19 cellular contexts compared by ENCODE assay signal in the genomic region with DNA sequence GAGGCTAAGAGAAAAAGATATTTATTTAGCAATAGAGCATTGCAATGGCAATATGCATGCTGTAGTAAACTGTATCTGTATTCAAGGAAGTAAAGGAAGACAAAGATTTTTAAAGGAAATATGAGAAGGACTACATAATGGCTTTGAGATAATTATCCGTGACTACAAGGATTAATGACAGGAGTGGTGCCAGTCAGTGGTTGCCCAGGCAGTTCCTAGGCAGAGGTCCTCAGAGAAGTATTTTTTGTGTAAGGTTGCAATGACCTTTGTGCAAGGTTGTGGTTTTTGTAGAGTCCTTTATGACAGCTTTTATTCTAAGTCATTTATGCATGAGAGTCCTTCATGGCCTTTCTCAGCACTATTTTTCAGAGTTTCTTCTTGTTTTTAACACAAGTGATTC.
A peak's percentile ranks its signal among the peaks of the same experiment; 100 is the strongest.
DNase-seq lines count a peak whose midpoint lies in the region; FAIRE-seq and TF ChIP-seq lines count a peak whose summit lies in the region.
"Had no signal": no experiment of that assay in that cellular context is flagged by ENCODE, and none has a peak within 500 bp of the region (broad histone marks: within the 10 kb centered on the region; RNA-seq: fewer than 3 reads in every experiment).

No MANE protein-coding gene starts in this region.

- intact Hi-C loops in A673 (cut with micrococcal nuclease; ENCODE audit: unreplicated experiment) = no loop called here

- no peak overlapping the region for H3K4me3 ChIP-seq in A673 (ENCODE audit: low read depth, low read length, poor library complexity, severe bottlenecking)
- H3K4me3 ChIP-seq: BLaER1 treated with 17β-estradiol and CSF1 and Interleukin-3, amounts not matched to agents 10 nM and 100 nM; GM23338 had no signal

- no peaks in the 10 kb centered on the region for H3K4me1 ChIP-seq in A673 (ENCODE audit: insufficient read depth, low read length, poor library complexity, severe bottlenecking)
- H3K4me1 ChIP-seq: BLaER1 treated with 17β-estradiol and CSF1 and Interleukin-3, amounts not matched to agents 10 nM and 100 nM had no signal

- H3K27me3 ChIP-seq in A673 (replicated peaks; ENCODE audit: insufficient read depth, low read depth, low read length, poor library complexity) = no peaks in the 10 kb centered on the region
- H3K27me3 ChIP-seq: BLaER1 treated with 17β-estradiol and CSF1 and Interleukin-3, amounts not matched to agents 10 nM and 100 nM had no signal

- H3K4me3 Mint-ChIP-seq in nephron progenitor cell = no peak overlapping the region
- H3K4me3 Mint-ChIP-seq: CD4-positive, CD25-positive, alpha-beta regulatory T cell; GM23338; H9 had no signal

- H3K9me3 Mint-ChIP-seq in nephron progenitor cell = no peaks in the 10 kb centered on the region
- H3K9me3 Mint-ChIP-seq: GM23338, H9 had no signal

- peaks cover 8% of the 10 kb centered on the region for H3K4me1 Mint-ChIP-seq in nephron progenitor cell
- H3K4me1 Mint-ChIP-seq: CD4-positive, CD25-positive, alpha-beta regulatory T cell had no signal

- no peak overlapping the region for H3K27ac ChIP-seq in A673 (ENCODE audit: low read depth, low read length, poor library complexity, severe bottlenecking)
- H3K27ac ChIP-seq: BLaER1 treated with 17β-estradiol and CSF1 and Interleukin-3, amounts not matched to agents 10 nM and 100 nM had no signal

- H3K27me3 Mint-ChIP-seq in nephron progenitor cell (ENCODE audit: low read depth, poor library complexity) = no peaks in the 10 kb centered on the region
- H3K27me3 Mint-ChIP-seq: CD4-positive, CD25-positive, alpha-beta regulatory T cell had no signal

- CTCF ChIA-PET in A673 (lab: Charles Lee) = no interaction called here

- DNase-seq in NCI-H1417 (lab: John Stamatoyannopoulos, UW) = peak in 2 of 3 experiments; percentile 13 to 67
- no peak for DNase-seq in NCI-H1417 treated with DMSO at 0.1 percent for 48 hours (lab: John Stamatoyannopoulos, UW)
- DNase-seq in A673 (ENCODE audit: low spot score) = peak; percentile 1
- no peak for DNase-seq in RCC 7860 (ENCODE audit: low spot score)
- no peak for DNase-seq in nephron progenitor cell
- no peak for DNase-seq in GM03348 (ENCODE audit: low spot score)
- DNase-seq in GM19239 (ENCODE audit: insufficient read length, low spot score) = no peak
- DNase-seq: 8988T; ACHN; Calu3; CD4-positive, CD25-positive, alpha-beta regulatory T cell; DMS 273 treated with DMSO at 0.1 percent for 48 hours; GF-D8; H9; IMR-90; KBM-7 had no signal

- H3K36me3 Mint-ChIP-seq in nephron progenitor cell (ENCODE audit: low read depth) = no peaks in the 10 kb centered on the region
- H3K36me3 Mint-ChIP-seq: CD4-positive, CD25-positive, alpha-beta regulatory T cell had no signal

- FAIRE-seq in RCC 7860 (lab: Jason Lieb, UNC) (peak; percentile 16), GM19239 (lab: Jason Lieb, UNC) (no peak)
- FAIRE-seq: GM18507 had no signal

- H3K27ac Mint-ChIP-seq in nephron progenitor cell = peak overlapping the region; percentile 50
- H3K27ac Mint-ChIP-seq: CD4-positive, CD25-positive, alpha-beta regulatory T cell; GM23338; H9 had no signal

- no peaks in the 10 kb centered on the region for H3K36me3 ChIP-seq in A673 (ENCODE audit: insufficient read depth, low read length, poor library complexity, severe bottlenecking)
- H3K36me3 ChIP-seq: BLaER1 treated with 17β-estradiol and CSF1 and Interleukin-3, amounts not matched to agents 10 nM and 100 nM had no signal

- no peaks in the 10 kb centered on the region for H3K9me3 ChIP-seq in A673 (ENCODE audit: low read depth, low read length, poor library complexity, severe bottlenecking)
- H3K9me3 ChIP-seq: BLaER1 treated with 17β-estradiol and CSF1 and Interleukin-3, amounts not matched to agents 10 nM and 100 nM had no signal

- TF ChIP-seq CTCF in A673 (conservative IDR thresholded peaks at IDR 0.05; ENCODE audit: low read depth, low read length) (no peak), nephron progenitor cell (IDR thresholded peaks at IDR 0.05) (no peak)

- POLR2A ChIA-PET in A673 (lab: Charles Lee; ENCODE audit: low non-redundant PET) = no interaction called here

- BruUV-seq in A673 (replicated peaks; lab: Mats Ljungman, UMichigan) = no TSS peak

Comparison
In these comparisons a context has a peak if more than half of its experiments do, and no peak if none do; other contexts are left out.
1. DNase-seq: peak in NCI-H1417 (2 of 3) and A673 (single experiment); none in NCI-H1417 treated with DMSO at 0.1 percent for 48 hours (single experiment), RCC 7860 (single experiment), nephron progenitor cell (single experiment), GM03348 (single experiment) and GM19239 (single experiment).